Comparison of ENCODE assay signal across 10 cellular contexts in genomic region chr13:26664942-26665341, GRCh38.
"Had no signal": no experiment of that assay in that cellular context is flagged by ENCODE, and none has a peak within 500 bp of the region (broad histone marks: within the 10 kb centered on the region; RNA-seq: fewer than 3 reads in every experiment).

No MANE protein-coding gene starts in this region.

- H3K4me1 ChIP-seq: gastroesophageal sphincter had no signal

- H3K27ac ChIP-seq: gastroesophageal sphincter, testis had no signal

- H3K27me3 ChIP-seq: gastroesophageal sphincter, testis had no signal

- H3K9me3 ChIP-seq: gastroesophageal sphincter, testis had no signal

- ATAC-seq: effector memory CD8-positive, alpha-beta T cell; gastroesophageal sphincter; stimulated activated naive CD8-positive, alpha-beta T cell treated with anti-CD3 and anti-CD28 coated beads, Interleukin-15, amount 100 ng/mL, for 72 hours had no signal

- H3K4me3 ChIP-seq: gastroesophageal sphincter, testis had no signal

- DNase-seq: activated CD4-positive, alpha-beta T cell treated with anti-CD3 and anti-CD28 coated beads, Interleukin-2, amount 50 U/mL, for 4 hours; activated T-cell treated with anti-CD3 and anti-CD28 coated beads, Interleukin-2, amount 50 U/mL, for 1 hour; central memory CD4-positive, alpha-beta T cell; effector memory CD8-positive, alpha-beta T cell; mesendoderm; stimulated activated CD4-positive, alpha-beta T cell treated with anti-CD3 and anti-CD28 coated beads, Interleukin-15, amount 100 ng/mL, for 24 hours; stimulated activated CD4-positive, alpha-beta T cell treated with anti-CD3 and anti-CD28 coated beads, Interleukin-4, amount 100 ng/mL, for 24 hours; stimulated activated naive CD8-positive, alpha-beta T cell treated with anti-CD3 and anti-CD28 coated beads, Interleukin-15, amount 100 ng/mL, for 72 hours; testis had no signal
